ENCODE assay signal across 8 cellular contexts in genomic region chr1:41169799-41170180, GRCh38.
"Had no signal": no experiment of that assay in that cellular context is flagged by ENCODE, and none has a peak within 500 bp of the region (broad histone marks: within the 10 kb centered on the region; RNA-seq: fewer than 3 reads in every experiment).

No MANE protein-coding gene starts in this region.

- FAIRE-seq: H1, K562 had no signal

- DNase-seq: H9, HCEC 1CT, IMR-90, KG1 had no signal

- H2AFZ ChIP-seq: GM23338 had no signal

- H3K27ac ChIP-seq: HL-60 had no signal

- ATAC-seq: GM23338, K562 had no signal

- H3K4me2 ChIP-seq: GM23338 had no signal

- H3K4me3 ChIP-seq: GM23338, K562 had no signal
